ENCODE assay signal across 23 cellular contexts in the genomic region with DNA sequence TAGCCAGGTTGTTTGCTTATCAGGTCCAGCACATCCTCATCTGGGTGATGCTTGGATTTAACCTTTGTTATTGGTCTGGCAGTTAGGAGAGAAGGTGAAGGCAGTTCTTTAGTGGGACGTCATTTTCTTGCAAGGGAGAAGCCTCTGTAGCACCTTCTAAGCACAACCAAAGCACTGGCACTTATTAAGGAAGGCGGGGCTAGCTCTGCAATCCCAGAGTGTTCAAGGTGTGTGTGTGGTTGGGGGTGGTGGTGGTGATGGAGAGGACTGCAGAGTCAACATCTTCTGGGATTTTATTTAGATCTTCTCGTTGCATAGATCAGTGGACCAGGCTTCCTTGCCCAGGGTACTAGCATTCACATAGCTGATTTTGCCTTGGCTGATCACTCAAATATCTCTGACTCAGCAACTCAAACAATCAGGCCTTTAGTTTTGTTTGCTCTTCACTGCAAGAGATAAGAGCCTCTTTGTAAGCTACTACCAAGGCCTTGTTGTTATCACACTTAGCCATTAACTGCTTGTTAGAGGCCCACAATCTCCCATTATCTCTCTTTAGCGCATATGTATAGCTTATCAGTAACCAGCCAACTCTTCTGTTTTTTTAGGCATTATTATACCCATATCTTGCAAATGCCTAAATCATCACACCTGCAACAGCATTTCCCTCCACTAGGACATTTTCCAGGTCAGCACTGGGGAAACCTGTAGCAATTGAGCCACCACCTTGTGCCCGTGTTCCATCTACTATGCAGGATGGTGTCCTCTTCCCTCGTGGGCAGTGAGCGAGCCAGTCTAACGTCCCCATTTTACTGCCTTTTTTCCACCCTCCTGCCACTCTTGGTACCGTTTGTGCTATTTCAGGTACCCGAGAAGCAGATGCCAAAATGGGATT. TPM values are rescaled to one million over a fixed set of nuclear protein-coding genes. Genes with fewer than 3 reads are reported as not detected.
DNase-seq lines count a peak whose midpoint lies in the region; ATAC-seq, FAIRE-seq and TF ChIP-seq lines count a peak whose summit lies in the region.
"Had no signal": no experiment of that assay in that cellular context is flagged by ENCODE, and none has a peak within 500 bp of the region (broad histone marks: within the 10 kb centered on the region; RNA-seq: fewer than 3 reads in every experiment).

No MANE protein-coding gene starts in this region.

- peak; percentile 63 to 96 (median 80) for ATAC-seq in pancreas
- no peak for ATAC-seq in gastrocnemius medialis
- ATAC-seq: natural killer cell treated with Interleukin-12 subunit alpha and Interleukin-12 subunit beta and Interleukin-15 and Interleukin-18, amount 100 ng/mL, for 72 hours had no signal

- 32 to 37% methylated on average over 10 of the region's 10 CpGs for WGBS in pancreas, 2 donors
- WGBS in ovary, 3 donors = 61 to 70% (median 62%) methylated on average over 10 of the region's 10 CpGs

- no peak for TF ChIP-seq EP300 in ovary (IDR thresholded peaks at IDR 0.05)

- TF ChIP-seq CTCF in pancreas (IDR thresholded peaks at IDR 0.05) (no peak), gastrocnemius medialis (IDR thresholded peaks at IDR 0.05 in 4 of 5, conservative IDR thresholded peaks at IDR 0.05 in 1 of 5) (no peak), ovary (IDR thresholded peaks at IDR 0.05) (no peak)

- H3K36me3 ChIP-seq in pancreas (no peaks in the 10 kb centered on the region), gastrocnemius medialis (no peaks in the 10 kb centered on the region), ovary (no peaks in the 10 kb centered on the region)
- H3K36me3 ChIP-seq: brain microvascular endothelial cell had no signal

- H3K4me3 ChIP-seq in pancreas (no peak overlapping the region), gastrocnemius medialis (no peak overlapping the region), ovary (no peak overlapping the region)
- H3K4me3 ChIP-seq: coronary artery had no signal

- H3K27ac ChIP-seq in pancreas (no peak overlapping the region), gastrocnemius medialis (no peak overlapping the region), ovary (no peak overlapping the region)
- H3K27ac ChIP-seq: brain microvascular endothelial cell, coronary artery had no signal

- H3K4me1 ChIP-seq in pancreas (peaks cover 0 to 4% (median 0%) of the 10 kb centered on the region in 3 donors), gastrocnemius medialis (no peaks in the 10 kb centered on the region), ovary (ENCODE audit: insufficient read depth) (no peaks in the 10 kb centered on the region)

- no peak for FAIRE-seq in pancreas (lab: Jason Lieb, UNC)
- FAIRE-seq: endometrium, keratinocyte, TTC549 had no signal

- intact Hi-C loops in pancreas (cut with DNase I) (no loop called here), gastrocnemius medialis (cut with DNase I; ENCODE audit: low total_unique reads) (no loop called here), ovary (cut with DNase I) (no loop called here)

- H3K27me3 ChIP-seq in pancreas (peaks cover 0 to 28% (median 2%) of the 10 kb centered on the region in 4 donors), gastrocnemius medialis (no peaks in the 10 kb centered on the region), ovary (no peaks in the 10 kb centered on the region)
- H3K27me3 ChIP-seq: brain microvascular endothelial cell had no signal

- no peak for TF ChIP-seq POLR2A in gastrocnemius medialis (IDR thresholded peaks at IDR 0.05)
- TF ChIP-seq POLR2A in ovary (IDR thresholded peaks at IDR 0.05) = no peak

- in situ Hi-C loops in SK-MEL-5 (cut with HindIII; ENCODE audit: low pct_unique_long_range_greater_than_20kb, low sequenced_read_pairs) (no loop called here), gastrocnemius medialis (cut with MboI; ENCODE audit: low sequenced_read_pairs in 4 of 4) (loop anchor here in 1 of 4 donors (25.0 kb wide), 1 partner anchor 611 kb away; no protein-coding TSS in a partner anchor)

- DNase-seq in DMS53 treated with DMSO at 0.1 percent for 48 hours (lab: John Stamatoyannopoulos, UW; ENCODE audit: unreplicated experiment) (peak; percentile 81), SK-MEL-5 (ENCODE audit: low read depth, low spot score) (peak; percentile 69), inferior parietal cortex (ENCODE audit: extremely low spot score) (peak; percentile 62), pancreas (no peak), gastrocnemius medialis (no peak), ovary (no peak), activated T-cell treated with anti-CD3 and anti-CD28 coated beads for 4 hours (no peak)
- DNase-seq in stimulated activated CD4-positive, alpha-beta T cell treated with anti-CD3 and anti-CD28 coated beads, Interleukin-12 subunit alpha, Interleukin-12 subunit beta, amount 100 ng/mL, for 4 hours = no peak
- DNase-seq: activated CD4-positive, alpha-beta T cell treated with anti-CD3 and anti-CD28 coated beads, Interleukin-2, amount 50 U/mL, for 1 hour; activated CD8-positive, alpha-beta memory T cell treated with anti-CD3 and anti-CD28 coated beads, Interleukin-2, amount 50 U/mL, for 4 hours; activated effector memory CD4-positive, alpha-beta T cell treated with Interleukin-2 at 50 U/mL for 16 hours; brain microvascular endothelial cell; CD4-positive, alpha-beta memory T cell; DND-41; NCI-H1105; NCI-H526; stimulated activated naive CD4-positive, alpha-beta T cell treated with Interleukin-2 at 50 U/mL for 16 hours; trophoblast cell had no signal

- H3K9me3 ChIP-seq in pancreas = no peaks in the 10 kb centered on the region
- no peaks in the 10 kb centered on the region for H3K9me3 ChIP-seq in gastrocnemius medialis
- H3K9me3 ChIP-seq in ovary = no peaks in the 10 kb centered on the region

RNA-seq across cellular contexts. Expression of gene LINC00632, which starts 36.5 kb away (rescaled TPM):
- 3.1 and 3.9 TPM in 2 replicates for total RNA-seq in SK-MEL-5 (2014; rRNA removed; shearing (Covaris generic))
- polyA plus RNA-seq in SK-MEL-5 (2015; cell fraction: cytosol; rRNA removed) = 3.5 and 7.1 TPM in 2 replicates
- 7.8 and 12.9 TPM in 2 replicates for polyA plus RNA-seq in SK-MEL-5 (2015; cell fraction: nucleus; rRNA removed)
- 100 to 1,000 TPM in 2 of 6 donors, 10 to 100 TPM in 4; 35.1 to 221 (median 92.1) TPM for total RNA-seq in pancreas
- 1 to 10 TPM in 1 of 2 donors, under 1 TPM in 1; 0.47 to 3.7 TPM for polyA plus RNA-seq in pancreas
- total RNA-seq in gastrocnemius medialis = 1 to 10 TPM; 3.8 to 8.4 (median 4.9) TPM
- 10 to 100 TPM; 14.2 to 72.9 (median 22.6) TPM for total RNA-seq in ovary
- polyA plus RNA-seq in ovary = 1 to 10 TPM; 1.8 to 2.3 TPM

Comparison
In these comparisons a context has a peak if more than half of its experiments do, and no peak if none do; other contexts are left out.
1. DNase-seq: peak in DMS53 treated with DMSO at 0.1 percent for 48 hours (single experiment), SK-MEL-5 (single experiment) and inferior parietal cortex (single experiment); none in pancreas (0 of 6), gastrocnemius medialis (0 of 2), ovary (0 of 5), activated T-cell treated with anti-CD3 and anti-CD28 coated beads for 4 hours (single experiment) and stimulated activated CD4-positive, alpha-beta T cell treated with anti-CD3 and anti-CD28 coated beads, Interleukin-12 subunit alpha, Interleukin-12 subunit beta, amount 100 ng/mL, for 4 hours (single experiment).
2. ATAC-seq: peak in pancreas (4 of 4); none in gastrocnemius medialis (0 of 2).